17 cellular contexts compared by ENCODE assay signal in the genomic region with DNA sequence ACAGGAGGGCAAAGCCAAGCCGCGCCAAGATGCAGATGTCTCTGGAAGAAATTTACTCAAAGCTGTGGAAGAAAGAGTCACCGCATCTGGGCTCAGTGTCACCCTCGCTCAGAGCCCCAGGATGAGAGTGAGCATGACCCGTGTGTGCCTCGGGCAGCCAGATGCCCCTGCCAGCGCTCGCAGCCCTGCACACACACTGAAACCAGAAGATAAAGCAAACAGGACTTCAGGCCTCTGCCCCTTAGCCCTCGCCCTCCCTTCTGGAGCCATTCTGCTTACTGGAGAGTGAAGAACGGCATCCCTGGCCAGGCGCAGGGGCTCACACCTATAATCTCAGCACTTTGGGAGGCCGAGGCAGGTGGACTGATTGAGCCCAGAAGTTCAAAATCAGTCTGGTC.
DNase-seq lines count a peak whose midpoint lies in the region; ATAC-seq and TF ChIP-seq lines count a peak whose summit lies in the region.
"Had no signal": no experiment of that assay in that cellular context is flagged by ENCODE, and none has a peak within 500 bp of the region (broad histone marks: within the 10 kb centered on the region; RNA-seq: fewer than 3 reads in every experiment).

No MANE protein-coding gene starts in this region.

- H3K36me3 ChIP-seq in BLaER1 (no peaks in the 10 kb centered on the region), SJSA1 (no peaks in the 10 kb centered on the region), ovary (no peaks in the 10 kb centered on the region)

- H3K4me1 ChIP-seq in BLaER1 (peaks cover 34% of the 10 kb centered on the region), SJSA1 (replicated peaks) (peaks cover 27% of the 10 kb centered on the region), ovary (ENCODE audit: insufficient read depth) (peaks cover 12% of the 10 kb centered on the region)
- H3K4me1 ChIP-seq: A549 had no signal

- H3K9ac ChIP-seq in BLaER1 = peak overlapping the region; percentile 46; the same call in 1 of the 2 replicates

- H3K4me2 ChIP-seq in BLaER1 = peak overlapping the region; percentile 65
- H3K4me2 ChIP-seq: A549 had no signal

- no peak for TF ChIP-seq EP300 in ovary (IDR thresholded peaks at IDR 0.05)

- TF ChIP-seq CTCF in ovary (IDR thresholded peaks at IDR 0.05) (no peak), HFFc6 (IDR thresholded peaks at IDR 0.05) (no peak)

- 54 to 66% (median 59%) methylated on average over 12 of the region's 12 CpGs for WGBS in ovary, 3 donors

- no peaks in the 10 kb centered on the region for H3K9me3 Mint-ChIP-seq in HFFc6

- H3K27me3 ChIP-seq in BLaER1 = no peaks in the 10 kb centered on the region
- no peaks in the 10 kb centered on the region for H3K27me3 ChIP-seq in SJSA1 (replicated peaks)
- H3K27me3 ChIP-seq in ovary = no peaks in the 10 kb centered on the region

- H3K4me3 ChIP-seq in BLaER1 (no peak overlapping the region), SJSA1 (no peak overlapping the region), ovary (no peak overlapping the region)
- H3K4me3 ChIP-seq: A549 had no signal

- H3K36me3 Mint-ChIP-seq in HFFc6 (ENCODE audit: low read depth) = no peaks in the 10 kb centered on the region

- H3K4me3 Mint-ChIP-seq in HFFc6 = no peak overlapping the region

- no peak for DNase-seq in SJSA1 (ENCODE audit: low read depth in 1 of 2, low spot score in 2 of 2)
- DNase-seq in left lobe of liver (ENCODE audit: low spot score) = no peak
- DNase-seq in ovary = peak in 2 of 5 donors; percentile 33 to 44
- DNase-seq in anterior cingulate cortex (lab: John Stamatoyannopoulos, UW) = no peak
- DNase-seq in HFFc6 = no peak
- DNase-seq: Calu3, DMS79, Karpas-422, MM.1S, NCI-H1092 treated with DMSO at 0.1 percent for 48 hours, NCI-H1694 treated with DMSO at 0.1 percent for 48 hours, NCI-H2107, NCI-H2227 treated with DMSO at 0.1 percent for 48 hours, NCI-H524 treated with DMSO at 0.1 percent for 48 hours had no signal

- TF ChIP-seq POLR2A in ovary (IDR thresholded peaks at IDR 0.05) = no peak

- intact Hi-C loops in ovary (cut with DNase I) = no loop called here

- H3K27ac ChIP-seq in BLaER1 (peak overlapping the region; percentile 73), SJSA1 (peak overlapping the region; percentile 44), ovary (peak overlapping the region; percentile 28 to 87)
- H3K27ac ChIP-seq: A549 had no signal

- peaks cover 2% of the 10 kb centered on the region for H3K27me3 Mint-ChIP-seq in HFFc6 (ENCODE audit: insufficient read depth)

- ATAC-seq in left lobe of liver (peak; percentile 74), HG02678 (IDR thresholded peaks at IDR 0.05; ENCODE audit: unreplicated experiment) (no peak)
- ATAC-seq: A549 had no signal

- H4K20me1 ChIP-seq in BLaER1 = no peaks in the 10 kb centered on the region

- peaks cover 18% of the 10 kb centered on the region for H3K4me1 Mint-ChIP-seq in HFFc6 (ENCODE audit: low read depth)

- no peak overlapping the region for H3K27ac Mint-ChIP-seq in HFFc6

- H3K9me3 ChIP-seq in BLaER1 = peaks cover 31% of the 10 kb centered on the region
- no peaks in the 10 kb centered on the region for H3K9me3 ChIP-seq in SJSA1 (replicated peaks)
- no peaks in the 10 kb centered on the region for H3K9me3 ChIP-seq in ovary
- H3K9me3 ChIP-seq: A549 had no signal
